Comparison of ENCODE assay signal across 22 cellular contexts in genomic region chr1:168643152-168643551, GRCh38.
DNase-seq lines count a peak whose midpoint lies in the region; ATAC-seq and TF ChIP-seq lines count a peak whose summit lies in the region.
"Had no signal": no experiment of that assay in that cellular context is flagged by ENCODE, and none has a peak within 500 bp of the region (broad histone marks: within the 10 kb centered on the region; RNA-seq: fewer than 3 reads in every experiment).

No MANE protein-coding gene starts in this region.

- H4K91ac ChIP-seq in mesenchymal stem cell (ENCODE audit: low read length), result no peak overlapping the region

- TF ChIP-seq POLR2A in upper lobe of left lung (IDR thresholded peaks at IDR 0.05), result no peak

- TF ChIP-seq CTCF in AG09309 (IDR thresholded peaks at IDR 0.05; ENCODE audit: control insufficient read depth, insufficient read depth, low read depth, low read length, missing control alignments) (no peak), upper lobe of left lung (IDR thresholded peaks at IDR 0.05) (no peak), Calu3 (IDR thresholded peaks at IDR 0.05; ENCODE audit: unreplicated experiment) (no peak)

- DNase-seq in AG09309 (ENCODE audit: low read depth), result peak; percentile 33
- DNase-seq in LHCN-M2 (ENCODE audit: low read depth), result peak; percentile 74
- peak; percentile 90 for DNase-seq in astrocyte of the hippocampus (ENCODE audit: low read depth, low spot score)
- DNase-seq in mesenchymal stem cell, result peak; percentile 24
- DNase-seq in upper lobe of left lung, result no peak
- no peak for DNase-seq in DMS53 treated with DMSO at 0.1 percent for 48 hours (lab: John Stamatoyannopoulos, UW; ENCODE audit: unreplicated experiment)
- no peak for DNase-seq in Calu3
- no peak for DNase-seq in GM19238 (ENCODE audit: insufficient read length, low spot score)
- DNase-seq: activated CD4-positive, alpha-beta T cell treated with anti-CD3 and anti-CD28 coated beads for 1 hour; activated CD8-positive, alpha-beta memory T cell treated with anti-CD3 and anti-CD28 coated beads for 24 hours; activated naive CD4-positive, alpha-beta T cell treated with anti-CD3 and anti-CD28 coated beads, Interleukin-2, amount 50 U/mL, for 16 hours; activated T-cell treated with anti-CD3 and anti-CD28 coated beads, Interleukin-2, amount 50 U/mL, for 72 hours; colonic mucosa; DMS 273 treated with DMSO at 0.1 percent for 48 hours; GOT3; KG1; NCI-H1048; NCI-H2029 treated with DMSO at 0.1 percent for 48 hours; Peyer's patch; stimulated activated CD8-positive, alpha-beta memory T cell treated with anti-CD3 and anti-CD28 coated beads, Interleukin-4, amount 100 ng/mL, for 48 hours had no signal

- H3K79me1 ChIP-seq in mesenchymal stem cell (replicated peaks; ENCODE audit: low read length, poor library complexity, severe bottlenecking), result no peaks in the 10 kb centered on the region

- CTCF ChIA-PET in Calu3 (lab: Charles Lee), result no interaction called here

- H3K4me1 ChIP-seq in mesenchymal stem cell (ENCODE audit: control insufficient read depth, insufficient read depth, low read depth, low read length), result no peaks in the 10 kb centered on the region
- no peaks in the 10 kb centered on the region for H3K4me1 ChIP-seq in upper lobe of left lung
- H3K4me1 ChIP-seq: ascending aorta, colonic mucosa, Peyer's patch had no signal

- no peak for ATAC-seq in upper lobe of left lung (ENCODE audit: low FRiP score in 2 of 2)
- ATAC-seq: activated T-cell treated with anti-CD3 and anti-CD28 coated beads, Interleukin-2, amount 50 U/mL, for 72 hours; GM12878 had no signal

- H3K4me2 ChIP-seq in mesenchymal stem cell (ENCODE audit: low read length, poor library complexity, severe bottlenecking), result no peak overlapping the region

- H4K8ac ChIP-seq in mesenchymal stem cell (ENCODE audit: low read length), result no peak overlapping the region

- H3K27ac ChIP-seq in mesenchymal stem cell (ENCODE audit: low read length, poor library complexity, severe bottlenecking) (no peak overlapping the region), upper lobe of left lung (no peak overlapping the region)
- H3K27ac ChIP-seq: ascending aorta, colonic mucosa, Peyer's patch had no signal

- no peak overlapping the region for H3K4ac ChIP-seq in mesenchymal stem cell (ENCODE audit: low read depth in 1 of 2, low read length in 2 of 2)

- H3K23ac ChIP-seq in mesenchymal stem cell (ENCODE audit: low read length in 2 of 2), result no peak overlapping the region

- no peak overlapping the region for H3K18ac ChIP-seq in mesenchymal stem cell (ENCODE audit: low read depth in 1 of 2, low read length in 2 of 2)

- intact Hi-C loops in Calu3 (cut with micrococcal nuclease; ENCODE audit: unreplicated experiment), result no loop called here

- peaks cover 0 to 5% of the 10 kb centered on the region in 2 experiments for H3K27me3 ChIP-seq in mesenchymal stem cell (ENCODE audit: control insufficient read depth in 1 of 2, insufficient read depth in 1 of 2, low read length in 2 of 2)
- H3K27me3 ChIP-seq in upper lobe of left lung, result no peaks in the 10 kb centered on the region
- H3K27me3 ChIP-seq: ascending aorta, colonic mucosa, Peyer's patch had no signal

- no peak for TF ChIP-seq EP300 in upper lobe of left lung (IDR thresholded peaks at IDR 0.05)

- H3K36me3 ChIP-seq in mesenchymal stem cell (ENCODE audit: control insufficient read depth in 1 of 2, insufficient read depth in 2 of 2, low read depth in 1 of 2, low read length in 2 of 2) (no peaks in the 10 kb centered on the region), upper lobe of left lung (no peaks in the 10 kb centered on the region)
- H3K36me3 ChIP-seq: ascending aorta, colonic mucosa, Peyer's patch had no signal

- no peak overlapping the region for H3K14ac ChIP-seq in mesenchymal stem cell (ENCODE audit: low read length in 2 of 2)

- no peak overlapping the region for H2BK15ac ChIP-seq in mesenchymal stem cell (ENCODE audit: low read depth, poor library complexity, severe bottlenecking)

- H3K27me3 Mint-ChIP-seq in Calu3 (ENCODE audit: unreplicated experiment), result no peaks in the 10 kb centered on the region

- BruUV-seq in Calu3 (replicated peaks; lab: Mats Ljungman, UMichigan), result no TSS peak

- no peak overlapping the region for H2AK5ac ChIP-seq in mesenchymal stem cell (ENCODE audit: low read length, severe bottlenecking)

- no peak overlapping the region for H3K27ac Mint-ChIP-seq in Calu3 (ENCODE audit: unreplicated experiment)
- H3K27ac Mint-ChIP-seq: activated T-cell treated with anti-CD3 and anti-CD28 coated beads, Interleukin-2, amount 50 U/mL, for 72 hours had no signal

- no peaks in the 10 kb centered on the region for H3K36me3 Mint-ChIP-seq in Calu3 (ENCODE audit: insufficient read depth, unreplicated experiment)

- H3K4me3 ChIP-seq in AG09309 (ENCODE audit: control insufficient read depth, low read depth, low read length), result no peak overlapping the region
- H3K4me3 ChIP-seq in mesenchymal stem cell (ENCODE audit: insufficient read depth in 1 of 2, low read depth in 1 of 2, low read length in 2 of 2), result no peak overlapping the region
- H3K4me3 ChIP-seq in upper lobe of left lung, result no peak overlapping the region
- H3K4me3 ChIP-seq: ascending aorta, colonic mucosa, GM12878, Peyer's patch had no signal

- H2BK12ac ChIP-seq in mesenchymal stem cell (ENCODE audit: low read length in 2 of 2), result no peak overlapping the region

- 85% methylated on average over 2 of the region's 2 CpGs for WGBS in mesenchymal stem cell
- 95 to 97% methylated on average over 2 of the region's 2 CpGs for WGBS in upper lobe of left lung, 2 donors

- no peak overlapping the region for H3K4me3 Mint-ChIP-seq in Calu3 (ENCODE audit: low read depth, unreplicated experiment)
- H3K4me3 Mint-ChIP-seq: activated T-cell treated with anti-CD3 and anti-CD28 coated beads, Interleukin-2, amount 50 U/mL, for 72 hours had no signal

- H3K9me3 Mint-ChIP-seq in Calu3 (ENCODE audit: low read depth, unreplicated experiment), result peaks cover 4% of the 10 kb centered on the region

- H2AFZ ChIP-seq in mesenchymal stem cell (ENCODE audit: low read depth, low read length), result no peak overlapping the region

- H3K9me3 ChIP-seq in mesenchymal stem cell (ENCODE audit: control insufficient read depth, low read length), result no peaks in the 10 kb centered on the region
- no peaks in the 10 kb centered on the region for H3K9me3 ChIP-seq in upper lobe of left lung
- H3K9me3 ChIP-seq: ascending aorta, colonic mucosa, Peyer's patch had no signal

- peaks cover 1% of the 10 kb centered on the region for H3K4me1 Mint-ChIP-seq in Calu3 (ENCODE audit: low read depth, unreplicated experiment)

- no peak overlapping the region for H3K9ac ChIP-seq in mesenchymal stem cell (ENCODE audit: low read length)

- no peak overlapping the region for H2BK120ac ChIP-seq in mesenchymal stem cell (ENCODE audit: low read depth, low read length)

- no peak overlapping the region for H2BK5ac ChIP-seq in mesenchymal stem cell (ENCODE audit: low read depth, low read length, poor library complexity, severe bottlenecking)

Comparison
In these comparisons a context has a peak if more than half of its experiments do, and no peak if none do; other contexts are left out.
1. DNase-seq: peak in AG09309 (single experiment), LHCN-M2 (single experiment), astrocyte of the hippocampus (single experiment) and mesenchymal stem cell (single experiment); none in upper lobe of left lung (0 of 2), DMS53 treated with DMSO at 0.1 percent for 48 hours (single experiment), Calu3 (single experiment) and GM19238 (single experiment).